Comparison of ENCODE assay signal across 8 cellular contexts in genomic region chr17:8832711-8833352, GRCh38. TPM values are rescaled to one million over a fixed set of nuclear protein-coding genes. Genes with fewer than 3 reads are reported as not detected.
DNase-seq lines count a peak whose midpoint lies in the region; ATAC-seq and TF ChIP-seq lines count a peak whose summit lies in the region.

No MANE protein-coding gene starts in this region.

- TF ChIP-seq CTCF in mammary epithelial cell (conservative IDR thresholded peaks at IDR 0.05 in 1 of 2, IDR thresholded peaks at IDR 0.05 in 1 of 2; ENCODE audit: extremely low read depth in 1 of 2, insufficient read depth in 1 of 2, low read depth in 1 of 2, low read length in 2 of 2) (peak; percentile 30 to 60), retinal pigment epithelial cell (conservative IDR thresholded peaks at IDR 0.05; ENCODE audit: low read depth, low read length) (peak; percentile 24)

- CTCF ChIA-PET in mammary epithelial cell (lab: Charles Lee; ENCODE audit: low non-redundant PET), result interaction anchor here (0.7 kb wide), 1 partner anchor 25 kb away, joined by 16 read pairs; no protein-coding TSS in a partner anchor

- peak overlapping the region; percentile 53 for H3K4me2 ChIP-seq in mammary epithelial cell (ENCODE audit: insufficient read depth, low read depth, low read length)

- no peak for ATAC-seq in GM18519 (IDR thresholded peaks at IDR 0.05; ENCODE audit: low FRiP score, unreplicated experiment)

- H3K9me3 ChIP-seq in ES-I3 (ENCODE audit: control insufficient read depth, insufficient read depth, low read length), result no peaks in the 10 kb centered on the region
- H3K9me3 ChIP-seq in mammary epithelial cell (replicated peaks; ENCODE audit: insufficient read depth, low read length), result no peaks in the 10 kb centered on the region

- H3K9ac ChIP-seq in ES-I3 (ENCODE audit: low read depth, low read length) (peak overlapping the region; percentile 23; the same call in 1 of the 2 replicates), mammary epithelial cell (ENCODE audit: insufficient read depth, low read length) (no peak overlapping the region)

- intact Hi-C loops in mammary epithelial cell (cut with micrococcal nuclease), result no loop called here

- H3K36me3 ChIP-seq in ES-I3 (ENCODE audit: insufficient read depth, low read length) (no peaks in the 10 kb centered on the region), mammary epithelial cell (ENCODE audit: insufficient read depth, low read length) (no peaks in the 10 kb centered on the region)

- dilution Hi-C loops in mammary epithelial cell (cut with HindIII; ENCODE audit: low sequenced_read_pairs), result no loop called here

- peaks cover 3% of the 10 kb centered on the region for H3K27me3 ChIP-seq in mammary epithelial cell (ENCODE audit: insufficient read depth, low read length)

- peak; percentile 44 for DNase-seq in NCI-H82 treated with DMSO at 0.1 percent for 48 hours (lab: John Stamatoyannopoulos, UW; ENCODE audit: unreplicated experiment)
- no peak for DNase-seq in mammary epithelial cell
- no peak for DNase-seq in retinal pigment epithelial cell (ENCODE audit: low read depth)
- no peak for DNase-seq in NCI-H2029 treated with DMSO at 0.1 percent for 48 hours (lab: John Stamatoyannopoulos, UW)
- DNase-seq in mucosa of gallbladder (ENCODE audit: low spot score), result no peak
- no peak for DNase-seq in NK-92 treated with Interleukin-12 subunit alpha and Interleukin-12 subunit beta, amount 100 ng/mL, for 24 hours (lab: John Stamatoyannopoulos, UW)

- no TSS peak for BruUV-seq in mammary epithelial cell (replicated peaks; lab: Mats Ljungman, UMichigan)

- peak overlapping the region; percentile 52 for H2AFZ ChIP-seq in mammary epithelial cell (ENCODE audit: low read depth, low read length)

- in situ Hi-C loops in mammary epithelial cell (cut with MboI; ENCODE audit: low sequenced_read_pairs in 2 of 2), result no loop called here

- WGBS in mammary epithelial cell (ENCODE audit: low coverage, missing lambda C conversion rate), result 15% methylated on average over 12 of the region's 33 CpGs

- no peaks in the 10 kb centered on the region for H3K79me2 ChIP-seq in mammary epithelial cell (ENCODE audit: insufficient read depth, low read length)

- no peaks in the 10 kb centered on the region for H4K20me1 ChIP-seq in mammary epithelial cell (ENCODE audit: insufficient read depth, low read length)

- H3K4me3 ChIP-seq in mammary epithelial cell (replicated peaks in 1 of 3; ENCODE audit: insufficient read depth in 1 of 3, low read depth in 2 of 3, low read length in 3 of 3) (no peak overlapping the region), retinal pigment epithelial cell (ENCODE audit: low read length) (no peak overlapping the region)

- H3K4me1 ChIP-seq in ES-I3 (ENCODE audit: insufficient read depth, low read length), result peaks cover 16% of the 10 kb centered on the region; the same call in 1 of the 2 replicates
- H3K4me1 ChIP-seq in mammary epithelial cell (ENCODE audit: insufficient read depth, low read length), result no peaks in the 10 kb centered on the region

- no peak overlapping the region for H3K27ac ChIP-seq in mammary epithelial cell (ENCODE audit: insufficient read depth, low read depth, low read length)

RNA-seq across cellular contexts. Expression of gene MFSD6L, which starts 33.7 kb away (rescaled TPM):
- not detected for total RNA-seq in mammary epithelial cell
- 0.02 TPM for polyA plus RNA-seq in mammary epithelial cell
- not detected for polyA minus RNA-seq in mammary epithelial cell
- total RNA-seq in mucosa of gallbladder, result 2.9 TPM

RNA-seq across cellular contexts. Expression of gene PIK3R6, which starts 34.6 kb away (rescaled TPM):
- total RNA-seq in mammary epithelial cell (under 1 TPM in 1 of 2 donors, not detected in 1; under 0.01 TPM), mucosa of gallbladder (2.8 TPM)
- polyA plus RNA-seq in mammary epithelial cell, result 0.07 TPM
- polyA minus RNA-seq in mammary epithelial cell, result not detected
